In the genomic region with DNA sequence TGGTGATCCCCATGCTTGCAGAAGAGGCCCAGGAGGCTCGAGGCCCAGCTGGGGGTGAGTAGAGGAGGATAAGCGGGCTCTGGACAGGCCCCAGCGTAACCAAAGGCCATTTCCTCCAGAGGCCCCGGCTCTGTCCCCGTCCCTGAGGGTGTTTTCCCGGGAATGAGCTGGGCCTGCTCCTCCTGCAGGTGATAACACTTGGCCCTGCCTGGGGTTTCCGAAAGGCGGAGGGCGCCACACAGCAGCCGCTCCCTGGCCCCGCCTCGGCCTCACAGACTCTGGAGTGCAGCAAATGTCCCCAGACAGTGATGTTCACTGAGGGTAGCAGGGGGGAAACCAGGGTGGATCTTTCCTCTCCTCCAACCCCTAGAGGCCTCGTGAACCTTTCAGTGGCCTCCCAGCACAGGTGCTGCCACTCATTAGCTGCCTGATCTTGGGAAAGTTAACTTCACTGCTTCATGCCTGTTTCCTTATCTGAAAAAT, we compare ENCODE assay signal across 11 cellular contexts. TPM values are rescaled to one million over a fixed set of nuclear protein-coding genes. Genes with fewer than 3 reads are reported as not detected.
A peak's percentile ranks its signal among the peaks of the same experiment; 100 is the strongest.
DNase-seq lines count a peak whose midpoint lies in the region; ATAC-seq and TF ChIP-seq lines count a peak whose summit lies in the region.
"Had no signal": no experiment of that assay in that cellular context is flagged by ENCODE, and none has a peak within 500 bp of the region (broad histone marks: within the 10 kb centered on the region; RNA-seq: fewer than 3 reads in every experiment).

No MANE protein-coding gene starts in this region.

- no peaks in the 10 kb centered on the region for H3K27me3 Mint-ChIP-seq in stimulated activated naive CD8-positive, alpha-beta T cell treated with anti-CD3 and anti-CD28 coated beads, Interleukin-15, Interleukin-2, amounts not matched to agents 100 ng/mL and 50 ng/mL, for 24 hours
- H3K27me3 Mint-ChIP-seq in activated CD8-positive, alpha-beta T cell treated with anti-CD3 and anti-CD28 coated beads, Interleukin-2, amount 10 ng/mL, durations not matched to agents 7 days and 5 days (ENCODE audit: low read depth), result peaks cover 1% of the 10 kb centered on the region

- H3K27me3 ChIP-seq in tibial nerve (no peaks in the 10 kb centered on the region), esophagus muscularis mucosa (peaks cover 0 to 70% (median 0%) of the 10 kb centered on the region in 4 donors), brain microvascular endothelial cell (replicated peaks) (no peaks in the 10 kb centered on the region)
- H3K27me3 ChIP-seq: testis had no signal

- TF ChIP-seq POLR2A in tibial nerve (IDR thresholded peaks at IDR 0.05) (no peak), esophagus muscularis mucosa (IDR thresholded peaks at IDR 0.05; ENCODE audit: low read depth) (no peak)

- POLR2A ChIA-PET in activated CD8-positive, alpha-beta T cell treated with anti-CD3 and anti-CD28 coated beads, Interleukin-2, amount 10 ng/mL, durations not matched to agents 7 days and 5 days (lab: Charles Lee), result interaction anchor here (0.9 to 2.2 kb wide), 4 partner anchors 47 to 127 kb away, joined by 3 to 9 read pairs (median 4); partner anchors contain the start of genes ATF4, RPL3 and TAB1

- 70 to 77% methylated on average over 11 to 12 of the region's 13 CpGs for WGBS in tibial nerve, 2 donors
- 88% methylated on average over 7 of the region's 13 CpGs for WGBS in esophagus muscularis mucosa

- H3K36me3 ChIP-seq in tibial nerve (no peaks in the 10 kb centered on the region), esophagus muscularis mucosa (no peaks in the 10 kb centered on the region), brain microvascular endothelial cell (replicated peaks) (no peaks in the 10 kb centered on the region)

- DNase-seq in stimulated activated naive CD8-positive, alpha-beta T cell treated with anti-CD3 and anti-CD28 coated beads, Interleukin-15, Interleukin-2, amounts not matched to agents 100 U/mL and 50 U/mL, for 24 hours, result no peak
- no peak for DNase-seq in activated CD8-positive, alpha-beta T cell treated with anti-CD3 and anti-CD28 coated beads, Interleukin-2, amount 10 ng/mL, durations not matched to agents 7 days and 5 days
- DNase-seq in tibial nerve (ENCODE audit: low spot score in 2 of 2), result no peak
- DNase-seq in esophagus muscularis mucosa (ENCODE audit: extremely low spot score), result no peak
- DNase-seq in brain microvascular endothelial cell, result no peak
- DNase-seq: hippocampal formation, OCI-M1, testis had no signal

- no peak for ATAC-seq in stimulated activated naive CD8-positive, alpha-beta T cell treated with anti-CD3 and anti-CD28 coated beads, Interleukin-15, Interleukin-2, amounts not matched to agents 100 U/mL and 50 U/mL, for 24 hours
- ATAC-seq in HG02938 (IDR thresholded peaks at IDR 0.05; ENCODE audit: unreplicated experiment) (peak; percentile 26), HG03342 (IDR thresholded peaks at IDR 0.05; ENCODE audit: unreplicated experiment) (no peak)
- peak; percentile 28 for ATAC-seq in activated CD8-positive, alpha-beta T cell treated with anti-CD3 and anti-CD28 coated beads, Interleukin-2, amount 10 ng/mL, durations not matched to agents 7 days and 5 days

- H3K9me3 ChIP-seq in tibial nerve (no peaks in the 10 kb centered on the region), esophagus muscularis mucosa (no peaks in the 10 kb centered on the region)
- H3K9me3 ChIP-seq: testis had no signal

- H3K4me3 Mint-ChIP-seq in stimulated activated naive CD8-positive, alpha-beta T cell treated with anti-CD3 and anti-CD28 coated beads, Interleukin-15, Interleukin-2, amounts not matched to agents 100 ng/mL and 50 ng/mL, for 24 hours, result no peak overlapping the region
- H3K4me3 Mint-ChIP-seq in activated CD8-positive, alpha-beta T cell treated with anti-CD3 and anti-CD28 coated beads, Interleukin-2, amount 10 ng/mL, durations not matched to agents 7 days and 5 days, result peak overlapping the region; percentile 80

- no peaks in the 10 kb centered on the region for H3K36me3 Mint-ChIP-seq in stimulated activated naive CD8-positive, alpha-beta T cell treated with anti-CD3 and anti-CD28 coated beads, Interleukin-15, Interleukin-2, amounts not matched to agents 100 ng/mL and 50 ng/mL, for 24 hours (ENCODE audit: low read depth)
- H3K36me3 Mint-ChIP-seq in activated CD8-positive, alpha-beta T cell treated with anti-CD3 and anti-CD28 coated beads, Interleukin-2, amount 10 ng/mL, durations not matched to agents 7 days and 5 days (ENCODE audit: low read depth), result peaks cover 8% of the 10 kb centered on the region

- CTCF ChIA-PET in activated CD8-positive, alpha-beta T cell treated with anti-CD3 and anti-CD28 coated beads, Interleukin-2, amount 10 ng/mL, durations not matched to agents 7 days and 5 days (lab: Charles Lee), result interaction anchor here (0.7 to 3.6 kb wide), 4 partner anchors 10 to 83 kb away, joined by 3 to 17 read pairs (median 5); partner anchors contain the start of gene TAB1

- intact Hi-C loops in esophagus muscularis mucosa (cut with DNase I), result no loop called here

- TF ChIP-seq EP300 in tibial nerve (IDR thresholded peaks at IDR 0.05), result no peak
- no peak for TF ChIP-seq EP300 in esophagus muscularis mucosa (IDR thresholded peaks at IDR 0.05)

- H3K4me1 ChIP-seq in tibial nerve (peaks cover 0 to 5% (median 0%) of the 10 kb centered on the region in 4 donors), esophagus muscularis mucosa (no peaks in the 10 kb centered on the region)

- peaks cover 37% of the 10 kb centered on the region for H3K4me1 Mint-ChIP-seq in stimulated activated naive CD8-positive, alpha-beta T cell treated with anti-CD3 and anti-CD28 coated beads, Interleukin-15, Interleukin-2, amounts not matched to agents 100 ng/mL and 50 ng/mL, for 24 hours (ENCODE audit: low read depth)
- peaks cover 59% of the 10 kb centered on the region for H3K4me1 Mint-ChIP-seq in activated CD8-positive, alpha-beta T cell treated with anti-CD3 and anti-CD28 coated beads, Interleukin-2, amount 10 ng/mL, durations not matched to agents 7 days and 5 days (ENCODE audit: low read depth)

- no peak overlapping the region for H3K4me3 ChIP-seq in tibial nerve
- H3K4me3 ChIP-seq in esophagus muscularis mucosa, result no peak overlapping the region
- H3K4me3 ChIP-seq in brain microvascular endothelial cell (ENCODE audit: low read depth, low read length), result no peak overlapping the region
- H3K4me3 ChIP-seq: testis had no signal

- H3K9me3 Mint-ChIP-seq in stimulated activated naive CD8-positive, alpha-beta T cell treated with anti-CD3 and anti-CD28 coated beads, Interleukin-15, Interleukin-2, amounts not matched to agents 100 ng/mL and 50 ng/mL, for 24 hours, result no peaks in the 10 kb centered on the region
- H3K9me3 Mint-ChIP-seq in activated CD8-positive, alpha-beta T cell treated with anti-CD3 and anti-CD28 coated beads, Interleukin-2, amount 10 ng/mL, durations not matched to agents 7 days and 5 days (ENCODE audit: insufficient read depth), result no peaks in the 10 kb centered on the region

- in situ Hi-C loops in brain microvascular endothelial cell (cut with HindIII; ENCODE audit: low pct_ligation_motif_present, low sequenced_read_pairs), result no loop called here

- TF ChIP-seq CTCF in tibial nerve (IDR thresholded peaks at IDR 0.05) (no peak), esophagus muscularis mucosa (IDR thresholded peaks at IDR 0.05) (no peak), brain microvascular endothelial cell (IDR thresholded peaks at IDR 0.05; ENCODE audit: low read depth, low read length, missing control alignments) (no peak)

- H3K27ac ChIP-seq in tibial nerve, result peak overlapping the region in 2 of 4 donors; percentile 6 to 12
- no peak overlapping the region for H3K27ac ChIP-seq in esophagus muscularis mucosa (replicated peaks in 1 of 4)
- no peak overlapping the region for H3K27ac ChIP-seq in brain microvascular endothelial cell
- H3K27ac ChIP-seq: testis had no signal

- H3K27ac Mint-ChIP-seq in stimulated activated naive CD8-positive, alpha-beta T cell treated with anti-CD3 and anti-CD28 coated beads, Interleukin-15, Interleukin-2, amounts not matched to agents 100 ng/mL and 50 ng/mL, for 24 hours, result peak overlapping the region; percentile 91
- H3K27ac Mint-ChIP-seq in activated CD8-positive, alpha-beta T cell treated with anti-CD3 and anti-CD28 coated beads, Interleukin-2, amount 10 ng/mL, durations not matched to agents 7 days and 5 days, result peak overlapping the region; percentile 97

RNA-seq across cellular contexts. Expression of gene MGAT3, which starts 10.5 kb away (rescaled TPM):
- total RNA-seq in activated CD8-positive, alpha-beta T cell treated with anti-CD3 and anti-CD28 coated beads, Interleukin-2, amount 10 ng/mL, durations not matched to agents 7 days and 5 days, result 10 to 100 TPM in 1 of 2 experiments, 1 to 10 TPM in 1; 9.1 to 10.0 TPM
- 10 to 100 TPM; 26.2 to 32.7 (median 32.2) TPM for total RNA-seq in tibial nerve
- total RNA-seq in esophagus muscularis mucosa, result 1 to 10 TPM; 1.2 to 7.1 (median 3.6) TPM

RNA-seq across cellular contexts. Expression of gene TAB1, which starts 46.7 kb away (rescaled TPM):
- 10 to 100 TPM; 27.0 to 28.5 TPM for total RNA-seq in activated CD8-positive, alpha-beta T cell treated with anti-CD3 and anti-CD28 coated beads, Interleukin-2, amount 10 ng/mL, durations not matched to agents 7 days and 5 days
- total RNA-seq in tibial nerve (10 to 100 TPM; 29.7 to 33.7 (median 32.0) TPM), esophagus muscularis mucosa (10 to 100 TPM; 15.2 to 33.7 (median 21.5) TPM)

RNA-seq across cellular contexts. Expression of gene MIEF1, which starts 55.8 kb away (rescaled TPM):
- total RNA-seq in activated CD8-positive, alpha-beta T cell treated with anti-CD3 and anti-CD28 coated beads, Interleukin-2, amount 10 ng/mL, durations not matched to agents 7 days and 5 days, result 10 to 100 TPM; 37.9 to 38.2 TPM
- total RNA-seq in tibial nerve (10 to 100 TPM; 18.0 to 38.2 (median 26.9) TPM), esophagus muscularis mucosa (10 to 100 TPM; 19.7 to 21.7 (median 20.9) TPM)

Comparison
In these comparisons a context has a peak if more than half of its experiments do, and no peak if none do; other contexts are left out.
1. ATAC-seq: peak in HG02938 (single experiment) and activated CD8-positive, alpha-beta T cell treated with anti-CD3 and anti-CD28 coated beads, Interleukin-2, amount 10 ng/mL, durations not matched to agents 7 days and 5 days (single experiment); none in stimulated activated naive CD8-positive, alpha-beta T cell treated with anti-CD3 and anti-CD28 coated beads, Interleukin-15, Interleukin-2, amounts not matched to agents 100 U/mL and 50 U/mL, for 24 hours (single experiment) and HG03342 (single experiment).